ENCODE assay signal across 8 cellular contexts in the genomic region with DNA sequence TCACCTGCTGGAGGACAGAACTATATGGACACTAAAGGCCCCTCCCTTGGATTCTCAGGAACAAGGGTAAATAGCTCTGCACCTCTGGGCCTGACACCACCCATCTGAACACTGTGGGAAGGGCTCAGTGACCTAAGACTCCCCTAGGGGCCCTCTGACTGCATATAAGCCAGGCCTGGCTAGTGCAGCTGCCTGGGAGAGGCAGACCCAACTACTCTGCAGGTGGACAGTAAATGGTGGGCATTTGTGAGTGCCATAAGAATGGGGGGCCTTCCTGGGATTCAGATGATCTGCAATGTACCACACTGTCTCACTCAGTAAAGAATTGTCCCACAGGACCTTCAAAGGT. TPM values are rescaled to one million over a fixed set of nuclear protein-coding genes. Genes with fewer than 3 reads are reported as not detected.
DNase-seq lines count a peak whose midpoint lies in the region; ATAC-seq, FAIRE-seq and TF ChIP-seq lines count a peak whose summit lies in the region.

No MANE protein-coding gene starts in this region.

- H3K9me3 Mint-ChIP-seq in activated T-helper 1 cell treated with anti-CD3 and anti-CD28 coated beads, Interleukin-12 subunit alpha, Interleukin-12 subunit beta, Interleukin-2, Interleukin-4 antibody, amounts not matched to agents 30 ng/mL and 10 ng/mL and 1 ng/mL, durations not matched to agents 14 hours and 24 hours and 36 hours = no peaks in the 10 kb centered on the region

- H3K36me3 Mint-ChIP-seq in activated T-helper 1 cell treated with anti-CD3 and anti-CD28 coated beads, Interleukin-12 subunit alpha, Interleukin-12 subunit beta, Interleukin-2, Interleukin-4 antibody, amounts not matched to agents 30 ng/mL and 10 ng/mL and 1 ng/mL, durations not matched to agents 14 hours and 24 hours and 36 hours (ENCODE audit: low read depth) = peaks cover 29% of the 10 kb centered on the region

- ATAC-seq in GM19397 (IDR thresholded peaks at IDR 0.05; ENCODE audit: unreplicated experiment) (peak; percentile 55), HG03064 (IDR thresholded peaks at IDR 0.05; ENCODE audit: low read depth, unreplicated experiment) (peak; percentile 31), sciatic nerve (no peak)

- peak overlapping the region; percentile 99 for H3K27ac Mint-ChIP-seq in activated T-helper 1 cell treated with anti-CD3 and anti-CD28 coated beads, Interleukin-12 subunit alpha, Interleukin-12 subunit beta, Interleukin-2, Interleukin-4 antibody, amounts not matched to agents 30 ng/mL and 10 ng/mL and 1 ng/mL, durations not matched to agents 14 hours and 24 hours and 36 hours

- intact Hi-C loops in activated T-helper 1 cell treated with anti-CD3 and anti-CD28 coated beads, Interleukin-12 subunit alpha, Interleukin-12 subunit beta, Interleukin-2, Interleukin-4 antibody, amounts not matched to agents 30 ng/mL and 10 ng/mL and 1 ng/mL, durations not matched to agents 14 hours and 24 hours and 36 hours (cut with micrococcal nuclease) = loop anchor here (1.0 to 5.0 kb wide), 7 partner anchors 7 to 188 kb away; partner anchors contain the start of gene WIPF1
- intact Hi-C loops in sciatic nerve (cut with DNase I) = no loop called here

- peak overlapping the region; percentile 37 for H3K4me3 Mint-ChIP-seq in activated T-helper 1 cell treated with anti-CD3 and anti-CD28 coated beads, Interleukin-12 subunit alpha, Interleukin-12 subunit beta, Interleukin-2, Interleukin-4 antibody, amounts not matched to agents 30 ng/mL and 10 ng/mL and 1 ng/mL, durations not matched to agents 14 hours and 24 hours and 36 hours

- no peaks in the 10 kb centered on the region for H3K27me3 Mint-ChIP-seq in activated T-helper 1 cell treated with anti-CD3 and anti-CD28 coated beads, Interleukin-12 subunit alpha, Interleukin-12 subunit beta, Interleukin-2, Interleukin-4 antibody, amounts not matched to agents 30 ng/mL and 10 ng/mL and 1 ng/mL, durations not matched to agents 14 hours and 24 hours and 36 hours (ENCODE audit: insufficient read depth)

- no peak for FAIRE-seq in GM12892 (lab: Jason Lieb, UNC)

- peak; percentile 84 for TF ChIP-seq POLR2A in GM12892 (IDR thresholded peaks at IDR 0.05; ENCODE audit: low read depth, low read length)

- H3K4me1 Mint-ChIP-seq in activated T-helper 1 cell treated with anti-CD3 and anti-CD28 coated beads, Interleukin-12 subunit alpha, Interleukin-12 subunit beta, Interleukin-2, Interleukin-4 antibody, amounts not matched to agents 30 ng/mL and 10 ng/mL and 1 ng/mL, durations not matched to agents 14 hours and 24 hours and 36 hours (ENCODE audit: low read depth) = peaks cover 93% of the 10 kb centered on the region

- no peak for DNase-seq in GM12892 (ENCODE audit: insufficient read length)
- no peak for DNase-seq in activated T-helper 1 cell treated with anti-CD3 and anti-CD28 coated beads, Interleukin-12 subunit alpha, Interleukin-12 subunit beta, Interleukin-2, Interleukin-4 antibody, amounts not matched to agents 30 ng/mL and 10 ng/mL and 1 ng/mL, durations not matched to agents 14 hours and 24 hours and 36 hours (ENCODE audit: low spot score)
- DNase-seq in sciatic nerve (ENCODE audit: low spot score) = no peak
- DNase-seq in superior temporal gyrus (ENCODE audit: extremely low spot score) = no peak
- no peak for DNase-seq in GM19238 (ENCODE audit: insufficient read length, low spot score)
- no peak for DNase-seq in SKM-1 treated with dmso at 0.1 percent for 144 hours (lab: John Stamatoyannopoulos, UW; ENCODE audit: unreplicated experiment)

RNA-seq across cellular contexts. Expression of gene WIPF1, which starts 11.2 kb away (rescaled TPM):
- polyA plus RNA-seq in GM12892 (2012; ENCODE audit: missing spikeins) = 108 TPM
- total RNA-seq in activated T-helper 1 cell treated with anti-CD3 and anti-CD28 coated beads, Interleukin-12 subunit alpha, Interleukin-12 subunit beta, Interleukin-2, Interleukin-4 antibody, amounts not matched to agents 30 ng/mL and 10 ng/mL and 1 ng/mL, durations not matched to agents 14 hours and 24 hours and 36 hours = 340 and 367 TPM in 2 replicates
- 107 TPM for total RNA-seq in sciatic nerve
